ENCODE assay signal across 16 cellular contexts in the genomic region with DNA sequence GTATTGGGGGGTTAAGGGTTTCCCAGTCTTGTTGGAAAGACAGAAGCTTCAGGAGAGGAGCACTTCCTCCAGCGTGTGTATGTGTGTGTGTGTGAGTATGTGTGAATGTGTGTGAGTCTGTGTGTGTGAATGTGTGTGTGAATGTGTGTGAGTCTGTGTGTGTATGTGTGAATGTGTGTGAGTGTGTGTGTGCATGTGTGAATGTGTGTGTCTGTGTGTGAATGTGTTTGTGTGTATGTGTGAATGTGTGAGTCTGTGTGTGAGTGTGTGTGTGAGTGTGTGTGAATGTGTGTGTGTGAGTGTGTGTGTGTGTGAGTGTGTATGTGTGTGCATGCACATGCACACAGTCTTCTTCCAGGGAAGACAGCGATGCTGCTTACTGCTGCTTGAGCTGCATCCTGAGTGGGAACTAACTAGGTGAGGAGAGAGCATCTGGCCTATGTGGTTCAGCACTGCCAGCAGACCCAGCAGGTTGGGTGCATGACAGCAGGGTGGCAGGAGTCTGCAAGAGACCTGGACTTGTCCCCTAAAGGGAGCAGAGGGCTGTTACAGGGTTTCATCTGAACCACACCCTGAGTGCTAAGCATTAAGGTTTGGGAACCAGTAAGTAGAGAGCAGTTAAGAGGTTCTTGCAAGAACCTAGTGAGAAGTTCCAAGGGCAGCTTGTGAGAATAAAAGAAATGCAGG. TPM values are rescaled to one million over a fixed set of nuclear protein-coding genes. Genes with fewer than 3 reads are reported as not detected.
DNase-seq lines count a peak whose midpoint lies in the region; ATAC-seq, FAIRE-seq and TF ChIP-seq lines count a peak whose summit lies in the region.
"Had no signal": no experiment of that assay in that cellular context is flagged by ENCODE, and none has a peak within 500 bp of the region (broad histone marks: within the 10 kb centered on the region; RNA-seq: fewer than 3 reads in every experiment).

No MANE protein-coding gene starts in this region.

- peak overlapping the region; percentile 5 for H3K27ac Mint-ChIP-seq in activated CD4-positive, alpha-beta T cell treated with anti-CD3 and anti-CD28 coated beads, Interleukin-2, amount 10 ng/mL, durations not matched to agents 24 days and 14 days
- peak overlapping the region; percentile 14 for H3K27ac Mint-ChIP-seq in endothelial cell (ENCODE audit: unreplicated experiment)
- H3K27ac Mint-ChIP-seq in stimulated activated naive B cell treated with anti-CD40 and anti-IgM and Interleukin-4, amounts not matched to agents 10 μg/mL and 1 μg/mL and 100 μg/mL, for 72 hours: no peak overlapping the region

- TF ChIP-seq POLR2A in GM12891 (IDR thresholded peaks at IDR 0.05; ENCODE audit: low read depth, low read length): no peak

- H3K4me3 Mint-ChIP-seq in activated CD4-positive, alpha-beta T cell treated with anti-CD3 and anti-CD28 coated beads, Interleukin-2, amount 10 ng/mL, durations not matched to agents 24 days and 14 days: no peak overlapping the region
- no peak overlapping the region for H3K4me3 Mint-ChIP-seq in endothelial cell (ENCODE audit: unreplicated experiment)
- no peak overlapping the region for H3K4me3 Mint-ChIP-seq in stimulated activated naive B cell treated with anti-CD40 and anti-IgM and Interleukin-4, amounts not matched to agents 10 μg/mL and 1 μg/mL and 100 μg/mL, for 72 hours

- peak; percentile 41 to 62 for ATAC-seq in stimulated activated naive B cell treated with anti-CD40 and anti-IgM and Interleukin-4, amounts not matched to agents 10 μg/mL and 1 μg/mL and 100 μg/mL, for 72 hours (replicated peaks)
- ATAC-seq in HG03460 (IDR thresholded peaks at IDR 0.05; ENCODE audit: unreplicated experiment): no peak
- ATAC-seq: body of pancreas, heart left ventricle, SK-N-SH treated with all-trans-retinoic acid at 6 μM for 48 hours had no signal

- H3K9me3 ChIP-seq in WERI-Rb-1 (ENCODE audit: severe bottlenecking): no peaks in the 10 kb centered on the region
- H3K9me3 ChIP-seq: body of pancreas, heart left ventricle, vagina had no signal

- H3K4me3 ChIP-seq in WERI-Rb-1 (ENCODE audit: low read depth, low read length): no peak overlapping the region
- H3K4me3 ChIP-seq: body of pancreas, heart left ventricle, vagina had no signal

- H3K36me3 Mint-ChIP-seq in activated CD4-positive, alpha-beta T cell treated with anti-CD3 and anti-CD28 coated beads, Interleukin-2, amount 10 ng/mL, durations not matched to agents 24 days and 14 days (ENCODE audit: low read depth): peaks cover 15% of the 10 kb centered on the region
- no peaks in the 10 kb centered on the region for H3K36me3 Mint-ChIP-seq in endothelial cell (ENCODE audit: low read depth, unreplicated experiment)
- peaks cover 7 to 10% of the 10 kb centered on the region in 2 donors for H3K36me3 Mint-ChIP-seq in stimulated activated naive B cell treated with anti-CD40 and anti-IgM and Interleukin-4, amounts not matched to agents 10 μg/mL and 1 μg/mL and 100 μg/mL, for 72 hours

- DNase-seq in activated CD4-positive, alpha-beta T cell treated with anti-CD3 and anti-CD28 coated beads, Interleukin-2, amount 10 ng/mL, durations not matched to agents 24 days and 14 days: no peak
- DNase-seq in activated CD4-positive, alpha-beta T cell treated with anti-CD3 and anti-CD28 coated beads, Interleukin-2, amount 50 U/mL, for 1 hour: no peak
- DNase-seq in WERI-Rb-1 (peak; percentile 38), endothelial cell (ENCODE audit: low spot score) (no peak), GM12891 (ENCODE audit: insufficient read length, low spot score) (no peak), middle frontal gyrus (ENCODE audit: extremely low spot score, low spot score) (no peak)
- no peak for DNase-seq in stimulated activated naive B cell treated with anti-CD40 and anti-IgM and Interleukin-4, amounts not matched to agents 10 μg/mL and 1 μg/mL and 100 μg/mL, for 72 hours
- DNase-seq: body of pancreas; DMS79 treated with DMSO at 0.1 percent for 48 hours; H7; heart left ventricle; NCI-H1436; stimulated activated CD4-positive, alpha-beta T cell treated with anti-CD3 and anti-CD28 coated beads, Interleukin-12 subunit alpha, Interleukin-12 subunit beta, amount 100 ng/mL, for 4 hours had no signal

- H3K27me3 Mint-ChIP-seq in activated CD4-positive, alpha-beta T cell treated with anti-CD3 and anti-CD28 coated beads, Interleukin-2, amount 10 ng/mL, durations not matched to agents 24 days and 14 days: no peaks in the 10 kb centered on the region
- H3K27me3 Mint-ChIP-seq in endothelial cell (ENCODE audit: unreplicated experiment): peaks cover 3% of the 10 kb centered on the region
- no peaks in the 10 kb centered on the region for H3K27me3 Mint-ChIP-seq in stimulated activated naive B cell treated with anti-CD40 and anti-IgM and Interleukin-4, amounts not matched to agents 10 μg/mL and 1 μg/mL and 100 μg/mL, for 72 hours

- H3K9me3 Mint-ChIP-seq in activated CD4-positive, alpha-beta T cell treated with anti-CD3 and anti-CD28 coated beads, Interleukin-2, amount 10 ng/mL, durations not matched to agents 24 days and 14 days: peaks cover 3% of the 10 kb centered on the region
- H3K9me3 Mint-ChIP-seq in endothelial cell (ENCODE audit: unreplicated experiment): no peaks in the 10 kb centered on the region
- H3K9me3 Mint-ChIP-seq in stimulated activated naive B cell treated with anti-CD40 and anti-IgM and Interleukin-4, amounts not matched to agents 10 μg/mL and 1 μg/mL and 100 μg/mL, for 72 hours: peaks cover 0 to 5% of the 10 kb centered on the region in 2 donors

- peaks cover 52% of the 10 kb centered on the region for H3K4me1 Mint-ChIP-seq in activated CD4-positive, alpha-beta T cell treated with anti-CD3 and anti-CD28 coated beads, Interleukin-2, amount 10 ng/mL, durations not matched to agents 24 days and 14 days
- peaks cover 45% of the 10 kb centered on the region for H3K4me1 Mint-ChIP-seq in endothelial cell (ENCODE audit: unreplicated experiment)
- H3K4me1 Mint-ChIP-seq in stimulated activated naive B cell treated with anti-CD40 and anti-IgM and Interleukin-4, amounts not matched to agents 10 μg/mL and 1 μg/mL and 100 μg/mL, for 72 hours: peaks cover 30 to 53% of the 10 kb centered on the region in 2 donors

- intact Hi-C loops in activated CD4-positive, alpha-beta T cell treated with anti-CD3 and anti-CD28 coated beads, Interleukin-2, amount 10 ng/mL, durations not matched to agents 24 days and 14 days (cut with micrococcal nuclease): no loop called here

- H3K27ac ChIP-seq in WERI-Rb-1: no peak overlapping the region
- H3K27ac ChIP-seq: body of pancreas, heart left ventricle, vagina had no signal

- H3K27me3 ChIP-seq in WERI-Rb-1 (ENCODE audit: insufficient read depth, low read depth, severe bottlenecking): no peaks in the 10 kb centered on the region
- H3K27me3 ChIP-seq: body of pancreas, heart left ventricle, vagina had no signal

- TF ChIP-seq CTCF in WERI-Rb-1 (IDR thresholded peaks at IDR 0.05; ENCODE audit: low read depth, low read length) (peak; percentile 21; the same call in 1 of the 2 replicates), endothelial cell (IDR thresholded peaks at IDR 0.05; ENCODE audit: unreplicated experiment) (no peak)

- FAIRE-seq in GM12891 (lab: Jason Lieb, UNC): no peak

- no peaks in the 10 kb centered on the region for H3K36me3 ChIP-seq in WERI-Rb-1
- H3K36me3 ChIP-seq: heart left ventricle, vagina had no signal

TF ChIP-seq in GM12891, 5 proteins besides CTCF, POLR2A, EP300 and RAD21:
- TF ChIP-seq POLR2AphosphoS5 (IDR thresholded peaks at IDR 0.05; ENCODE audit: low read depth, low read length) (no peak), PAX5 (IDR thresholded peaks at IDR 0.05; ENCODE audit: insufficient read depth, low read length, severe bottlenecking) (no peak), TAF1 (IDR thresholded peaks at IDR 0.05; ENCODE audit: low read depth, low read length) (no peak), POU2F2 (IDR thresholded peaks at IDR 0.05; ENCODE audit: low read depth, low read length) (no peak), SPI1 (IDR thresholded peaks at IDR 0.05; ENCODE audit: low read depth, low read length) (no peak)

RNA-seq across cellular contexts. Expression of a gene that starts 22.7 kb away (rescaled TPM):
- total RNA-seq in activated CD4-positive, alpha-beta T cell treated with anti-CD3 and anti-CD28 coated beads, Interleukin-2, amount 10 ng/mL, durations not matched to agents 24 days and 14 days: 483 and 491 TPM in 2 replicates
- 39.3 TPM for total RNA-seq in endothelial cell (ENCODE audit: unreplicated experiment)
- 42.6 TPM for polyA plus RNA-seq in GM12891 (2012; ENCODE audit: low read depth, missing spikeins)

RNA-seq across cellular contexts. Expression of a gene that starts 43.0 kb away (rescaled TPM):
- 79.6 and 81.4 TPM in 2 replicates for total RNA-seq in activated CD4-positive, alpha-beta T cell treated with anti-CD3 and anti-CD28 coated beads, Interleukin-2, amount 10 ng/mL, durations not matched to agents 24 days and 14 days
- total RNA-seq in endothelial cell (ENCODE audit: unreplicated experiment): 21.9 TPM
- polyA plus RNA-seq in GM12891 (2012; ENCODE audit: low read depth, missing spikeins): 19.1 TPM

RNA-seq across cellular contexts. Expression of a gene that starts 43.4 kb away (rescaled TPM):
- 21.9 and 22.8 TPM in 2 replicates for total RNA-seq in activated CD4-positive, alpha-beta T cell treated with anti-CD3 and anti-CD28 coated beads, Interleukin-2, amount 10 ng/mL, durations not matched to agents 24 days and 14 days
- 39.4 TPM for total RNA-seq in endothelial cell (ENCODE audit: unreplicated experiment)
- polyA plus RNA-seq in GM12891 (2012; ENCODE audit: low read depth, missing spikeins): 7.1 TPM

Comparison
In these comparisons a context has a peak if more than half of its experiments do, and no peak if none do; other contexts are left out.
1. RNA of a gene that starts 22.7 kb away (total RNA-seq): 483 to 491 TPM in activated CD4-positive, alpha-beta T cell treated with anti-CD3 and anti-CD28 coated beads, Interleukin-2, amount 10 ng/mL, durations not matched to agents 24 days and 14 days; 39.3 TPM in endothelial cell (single experiment); every median in the first group is over 10 times any median in the second.